In the genomic region with DNA sequence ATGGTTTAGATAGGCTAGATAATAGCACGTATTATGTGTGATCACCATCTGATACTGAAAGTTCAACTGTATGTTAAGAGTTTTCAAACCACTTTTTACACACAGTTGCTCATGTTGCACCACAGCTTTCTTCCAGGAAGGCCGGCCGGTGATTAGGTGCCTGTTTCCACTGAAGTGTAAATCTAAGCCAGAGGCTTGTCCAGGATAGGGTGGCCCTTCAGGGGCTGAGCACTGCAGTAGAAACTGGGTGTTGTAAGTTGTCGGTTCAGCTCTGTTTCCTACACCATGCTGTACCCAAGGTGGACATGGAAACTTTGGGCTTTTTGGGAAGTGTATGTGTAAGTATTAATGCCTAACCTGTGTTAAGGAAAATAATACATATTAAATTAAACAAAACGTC, we compare ENCODE assay signal across 1 cellular context.
TF ChIP-seq lines count a peak whose summit lies in the region.

No MANE protein-coding gene starts in this region.

TF ChIP-seq in WTC11, 78 proteins besides CTCF, POLR2A, EP300 and RAD21 (continued from another document):
- TF ChIP-seq, protein P1, sequence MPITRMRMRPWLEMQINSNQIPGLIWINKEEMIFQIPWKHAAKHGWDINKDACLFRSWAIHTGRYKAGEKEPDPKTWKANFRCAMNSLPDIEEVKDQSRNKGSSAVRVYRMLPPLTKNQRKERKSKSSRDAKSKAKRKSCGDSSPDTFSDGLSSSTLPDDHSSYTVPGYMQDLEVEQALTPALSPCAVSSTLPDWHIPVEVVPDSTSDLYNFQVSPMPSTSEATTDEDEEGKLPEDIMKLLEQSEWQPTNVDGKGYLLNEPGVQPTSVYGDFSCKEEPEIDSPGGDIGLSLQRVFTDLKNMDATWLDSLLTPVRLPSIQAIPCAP (CRISPR knock-in tag; IDR thresholded peaks at IDR 0.05): no peak
- TF ChIP-seq ESRRA (CRISPR knock-in tag; IDR thresholded peaks at IDR 0.05; ENCODE audit: borderline replicate concordance): no peak
- TF ChIP-seq, protein P2, sequence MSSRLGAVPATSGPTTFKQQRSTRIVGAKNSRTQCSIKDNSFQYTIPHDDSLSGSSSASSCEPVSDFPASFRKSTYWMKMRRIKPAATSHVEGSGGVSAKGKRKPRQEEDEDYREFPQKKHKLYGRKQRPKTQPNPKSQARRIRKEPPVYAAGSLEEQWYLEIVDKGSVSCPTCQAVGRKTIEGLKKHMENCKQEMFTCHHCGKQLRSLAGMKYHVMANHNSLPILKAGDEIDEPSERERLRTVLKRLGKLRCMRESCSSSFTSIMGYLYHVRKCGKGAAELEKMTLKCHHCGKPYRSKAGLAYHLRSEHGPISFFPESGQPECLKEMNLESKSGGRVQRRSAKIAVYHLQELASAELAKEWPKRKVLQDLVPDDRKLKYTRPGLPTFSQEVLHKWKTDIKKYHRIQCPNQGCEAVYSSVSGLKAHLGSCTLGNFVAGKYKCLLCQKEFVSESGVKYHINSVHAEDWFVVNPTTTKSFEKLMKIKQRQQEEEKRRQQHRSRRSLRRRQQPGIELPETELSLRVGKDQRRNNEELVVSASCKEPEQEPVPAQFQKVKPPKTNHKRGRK (CRISPR knock-in tag; IDR thresholded peaks at IDR 0.05; ENCODE audit: borderline replicate concordance): no peak
- no peak for TF ChIP-seq PRRX2 (CRISPR knock-in tag; IDR thresholded peaks at IDR 0.05)
- TF ChIP-seq SMAD4 (CRISPR knock-in tag; IDR thresholded peaks at IDR 0.05): no peak
- no peak for TF ChIP-seq TEAD1 (CRISPR knock-in tag; IDR thresholded peaks at IDR 0.05)
- TF ChIP-seq IRF2 (CRISPR knock-in tag; IDR thresholded peaks at IDR 0.05; ENCODE audit: borderline replicate concordance, low read depth): no peak
- TF ChIP-seq, protein P3, sequence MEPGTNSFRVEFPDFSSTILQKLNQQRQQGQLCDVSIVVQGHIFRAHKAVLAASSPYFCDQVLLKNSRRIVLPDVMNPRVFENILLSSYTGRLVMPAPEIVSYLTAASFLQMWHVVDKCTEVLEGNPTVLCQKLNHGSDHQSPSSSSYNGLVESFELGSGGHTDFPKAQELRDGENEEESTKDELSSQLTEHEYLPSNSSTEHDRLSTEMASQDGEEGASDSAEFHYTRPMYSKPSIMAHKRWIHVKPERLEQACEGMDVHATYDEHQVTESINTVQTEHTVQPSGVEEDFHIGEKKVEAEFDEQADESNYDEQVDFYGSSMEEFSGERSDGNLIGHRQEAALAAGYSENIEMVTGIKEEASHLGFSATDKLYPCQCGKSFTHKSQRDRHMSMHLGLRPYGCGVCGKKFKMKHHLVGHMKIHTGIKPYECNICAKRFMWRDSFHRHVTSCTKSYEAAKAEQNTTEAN (CRISPR knock-in tag; IDR thresholded peaks at IDR 0.05): no peak
- TF ChIP-seq, protein P4, sequence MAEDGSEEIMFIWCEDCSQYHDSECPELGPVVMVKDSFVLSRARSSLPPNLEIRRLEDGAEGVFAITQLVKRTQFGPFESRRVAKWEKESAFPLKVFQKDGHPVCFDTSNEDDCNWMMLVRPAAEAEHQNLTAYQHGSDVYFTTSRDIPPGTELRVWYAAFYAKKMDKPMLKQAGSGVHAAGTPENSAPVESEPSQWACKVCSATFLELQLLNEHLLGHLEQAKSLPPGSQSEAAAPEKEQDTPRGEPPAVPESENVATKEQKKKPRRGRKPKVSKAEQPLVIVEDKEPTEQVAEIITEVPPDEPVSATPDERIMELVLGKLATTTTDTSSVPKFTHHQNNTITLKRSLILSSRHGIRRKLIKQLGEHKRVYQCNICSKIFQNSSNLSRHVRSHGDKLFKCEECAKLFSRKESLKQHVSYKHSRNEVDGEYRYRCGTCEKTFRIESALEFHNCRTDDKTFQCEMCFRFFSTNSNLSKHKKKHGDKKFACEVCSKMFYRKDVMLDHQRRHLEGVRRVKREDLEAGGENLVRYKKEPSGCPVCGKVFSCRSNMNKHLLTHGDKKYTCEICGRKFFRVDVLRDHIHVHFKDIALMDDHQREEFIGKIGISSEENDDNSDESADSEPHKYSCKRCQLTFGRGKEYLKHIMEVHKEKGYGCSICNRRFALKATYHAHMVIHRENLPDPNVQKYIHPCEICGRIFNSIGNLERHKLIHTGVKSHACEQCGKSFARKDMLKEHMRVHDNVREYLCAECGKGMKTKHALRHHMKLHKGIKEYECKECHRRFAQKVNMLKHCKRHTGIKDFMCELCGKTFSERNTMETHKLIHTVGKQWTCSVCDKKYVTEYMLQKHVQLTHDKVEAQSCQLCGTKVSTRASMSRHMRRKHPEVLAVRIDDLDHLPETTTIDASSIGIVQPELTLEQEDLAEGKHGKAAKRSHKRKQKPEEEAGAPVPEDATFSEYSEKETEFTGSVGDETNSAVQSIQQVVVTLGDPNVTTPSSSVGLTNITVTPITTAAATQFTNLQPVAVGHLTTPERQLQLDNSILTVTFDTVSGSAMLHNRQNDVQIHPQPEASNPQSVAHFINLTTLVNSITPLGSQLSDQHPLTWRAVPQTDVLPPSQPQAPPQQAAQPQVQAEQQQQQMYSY (CRISPR knock-in tag; IDR thresholded peaks at IDR 0.05): no peak
- TF ChIP-seq, protein P5, sequence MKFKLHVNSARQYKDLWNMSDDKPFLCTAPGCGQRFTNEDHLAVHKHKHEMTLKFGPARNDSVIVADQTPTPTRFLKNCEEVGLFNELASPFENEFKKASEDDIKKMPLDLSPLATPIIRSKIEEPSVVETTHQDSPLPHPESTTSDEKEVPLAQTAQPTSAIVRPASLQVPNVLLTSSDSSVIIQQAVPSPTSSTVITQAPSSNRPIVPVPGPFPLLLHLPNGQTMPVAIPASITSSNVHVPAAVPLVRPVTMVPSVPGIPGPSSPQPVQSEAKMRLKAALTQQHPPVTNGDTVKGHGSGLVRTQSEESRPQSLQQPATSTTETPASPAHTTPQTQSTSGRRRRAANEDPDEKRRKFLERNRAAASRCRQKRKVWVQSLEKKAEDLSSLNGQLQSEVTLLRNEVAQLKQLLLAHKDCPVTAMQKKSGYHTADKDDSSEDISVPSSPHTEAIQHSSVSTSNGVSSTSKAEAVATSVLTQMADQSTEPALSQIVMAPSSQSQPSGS (CRISPR knock-in tag; IDR thresholded peaks at IDR 0.05; ENCODE audit: borderline replicate concordance, low read depth): no peak
- TF ChIP-seq NR3C1 (CRISPR knock-in tag; conservative IDR thresholded peaks at IDR 0.05; ENCODE audit: low read depth): no peak
- TF ChIP-seq TP53 (CRISPR knock-in tag; IDR thresholded peaks at IDR 0.05): no peak
